ENCODE assay signal across 24 cellular contexts in the genomic region with DNA sequence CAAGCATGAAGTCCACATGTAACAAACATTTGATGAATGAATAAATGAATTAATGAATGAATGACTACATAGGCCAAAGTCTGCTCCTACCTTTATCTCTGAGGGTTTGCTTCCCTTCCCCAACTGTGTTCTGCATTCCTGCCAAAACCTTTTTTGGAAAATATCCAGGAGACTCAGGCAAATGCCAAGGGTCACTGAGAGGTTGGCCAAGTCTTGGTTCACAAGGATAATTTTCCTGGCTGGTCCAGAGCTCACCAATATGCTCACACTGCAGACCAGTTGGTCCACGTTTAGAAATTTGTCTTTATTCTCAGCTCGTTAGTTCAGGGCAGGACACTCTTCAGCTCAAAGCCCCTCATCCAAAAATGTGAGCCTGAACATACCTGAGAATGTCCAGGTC. TPM values are rescaled to one million over a fixed set of nuclear protein-coding genes. Genes with fewer than 3 reads are reported as not detected.
DNase-seq lines count a peak whose midpoint lies in the region; ATAC-seq, FAIRE-seq and TF ChIP-seq lines count a peak whose summit lies in the region.
"Had no signal": no experiment of that assay in that cellular context is flagged by ENCODE, and none has a peak within 500 bp of the region (broad histone marks: within the 10 kb centered on the region; RNA-seq: fewer than 3 reads in every experiment).

No MANE protein-coding gene starts in this region.

- H3K9me3 ChIP-seq in right lobe of liver = no peaks in the 10 kb centered on the region
- H3K9me3 ChIP-seq in HepG2 (ENCODE audit: low read length) = no peaks in the 10 kb centered on the region
- no peaks in the 10 kb centered on the region for H3K9me3 ChIP-seq in gastrocnemius medialis
- H3K9me3 ChIP-seq: BE2C had no signal

- H3K9ac ChIP-seq in HepG2 (ENCODE audit: insufficient read depth, low read depth, low read length) = no peak overlapping the region
- H3K9ac ChIP-seq: BLaER1 treated with 17β-estradiol and CSF1 and Interleukin-3, amounts not matched to agents 10 nM and 100 nM; GM23248 had no signal

- TF ChIP-seq POLR2A in right lobe of liver (IDR thresholded peaks at IDR 0.05) (no peak), HepG2 (IDR thresholded peaks at IDR 0.05; ENCODE audit: insufficient read depth in 1 of 2, low read depth in 2 of 2, low read length in 2 of 2) (no peak), gastrocnemius medialis (IDR thresholded peaks at IDR 0.05) (no peak)

- POLR2A ChIA-PET in HepG2 (lab: Yijun Ruan, JAX) = no interaction called here

- H3K79me2 ChIP-seq in HepG2 (ENCODE audit: insufficient read depth, low read length) = no peaks in the 10 kb centered on the region

- 32% methylated on average over 2 of the region's 2 CpGs for WGBS in right lobe of liver (ENCODE audit: insufficient coverage, low coverage, low lambda C conversion rate, missing lambda C conversion rate)
- WGBS in HepG2 (ENCODE audit: low lambda C conversion rate) = 0% methylated on average over 2 of the region's 2 CpGs

- BruUV-seq in HepG2 (replicated peaks; lab: Mats Ljungman, UMichigan) = no TSS peak

- no peaks in the 10 kb centered on the region for H3K36me3 ChIP-seq in right lobe of liver
- no peaks in the 10 kb centered on the region for H3K36me3 ChIP-seq in HepG2 (replicated peaks in 1 of 2; ENCODE audit: control insufficient read depth in 1 of 2, insufficient read depth in 2 of 2, low read length in 2 of 2)
- H3K36me3 ChIP-seq in gastrocnemius medialis = no peaks in the 10 kb centered on the region
- H3K36me3 ChIP-seq: BE2C; BLaER1 treated with 17β-estradiol and CSF1 and Interleukin-3, amounts not matched to agents 10 nM and 100 nM had no signal

- H2AFZ ChIP-seq in HepG2 (ENCODE audit: low read length) = no peak overlapping the region
- H2AFZ ChIP-seq: GM23248 had no signal

- TF ChIP-seq CTCF in right lobe of liver (IDR thresholded peaks at IDR 0.05) = no peak
- TF ChIP-seq CTCF in HepG2 (CRISPR knock-in tag; IDR thresholded peaks at IDR 0.05) = no peak
- no peak for TF ChIP-seq CTCF in fibroblast of the aortic adventitia (IDR thresholded peaks at IDR 0.05; ENCODE audit: insufficient read depth, low read length)
- TF ChIP-seq CTCF in gastrocnemius medialis (IDR thresholded peaks at IDR 0.05 in 4 of 5, conservative IDR thresholded peaks at IDR 0.05 in 1 of 5) = no peak

- TF ChIP-seq EP300 in HepG2 (IDR thresholded peaks at IDR 0.05; ENCODE audit: low read depth in 2 of 2, low read length in 2 of 2) = no peak
- no peak for TF ChIP-seq EP300 in HepG2 (CRISPR knock-in tag; IDR thresholded peaks at IDR 0.05; ENCODE audit: borderline replicate concordance)

- H3K4me3 ChIP-seq in right lobe of liver (no peak overlapping the region), HepG2 (replicated peaks in 1 of 3; ENCODE audit: insufficient read depth in 1 of 3, low read depth in 2 of 3, low read length in 3 of 3) (no peak overlapping the region), fibroblast of the aortic adventitia (ENCODE audit: low read depth, low read length) (no peak overlapping the region), gastrocnemius medialis (no peak overlapping the region)
- H3K4me3 ChIP-seq: BLaER1 treated with 17β-estradiol and CSF1 and Interleukin-3, amounts not matched to agents 10 nM and 100 nM; GM12878; GM23248 had no signal

- DNase-seq in right lobe of liver = no peak
- DNase-seq in HepG2 (ENCODE audit: low spot score) = no peak
- peak; percentile 25 for DNase-seq in fibroblast of the aortic adventitia (ENCODE audit: low read depth)
- DNase-seq in gastrocnemius medialis = peak in 1 of 2 donors; percentile 43
- no peak for DNase-seq in T-helper 2 cell
- DNase-seq in 8988T = no peak
- DNase-seq: BE2C; CD4-positive, alpha-beta T cell; CD8-positive, alpha-beta memory T cell; DMS 273 treated with DMSO at 0.1 percent for 48 hours; DMS79; EL; GDM1; GM23248; H7; HCEC 1CT had no signal

- H3K4me1 ChIP-seq in right lobe of liver = no peaks in the 10 kb centered on the region
- no peaks in the 10 kb centered on the region for H3K4me1 ChIP-seq in HepG2 (ENCODE audit: insufficient read depth, low read length)
- H3K4me1 ChIP-seq in gastrocnemius medialis = peaks cover 43 to 57% of the 10 kb centered on the region in 2 donors
- H3K4me1 ChIP-seq: BE2C; BLaER1 treated with 17β-estradiol and CSF1 and Interleukin-3, amounts not matched to agents 10 nM and 100 nM had no signal

- in situ Hi-C loops in HepG2 (cut with HindIII; ENCODE audit: extremely low pct_ligation_motif_present, low pct_unique_long_range_greater_than_20kb) = no loop called here
- in situ Hi-C loops in gastrocnemius medialis (cut with MboI; ENCODE audit: low sequenced_read_pairs in 4 of 4) = no loop called here

- H3K27me3 ChIP-seq in right lobe of liver (no peaks in the 10 kb centered on the region), HepG2 (ENCODE audit: control insufficient read depth in 1 of 2, insufficient read depth in 2 of 2, low read length in 2 of 2) (no peaks in the 10 kb centered on the region), gastrocnemius medialis (no peaks in the 10 kb centered on the region)
- H3K27me3 ChIP-seq: BLaER1 treated with 17β-estradiol and CSF1 and Interleukin-3, amounts not matched to agents 10 nM and 100 nM had no signal

- intact Hi-C loops in right lobe of liver (cut with DNase I) (no loop called here), HepG2 (cut with micrococcal nuclease; ENCODE audit: unreplicated experiment) (no loop called here), gastrocnemius medialis (cut with DNase I; ENCODE audit: low total_unique reads) (no loop called here)

- CTCF ChIA-PET in HepG2 (lab: Yijun Ruan, JAX; ENCODE audit: low intra/inter-chr PET ratio, low total read pairs) = no interaction called here

- no peak for FAIRE-seq in HepG2 (lab: Jason Lieb, UNC)
- FAIRE-seq: A204.1, D721Med, GM12878, GM19239, H1 had no signal

- no peak for TF ChIP-seq RAD21 in HepG2 (CRISPR knock-in tag; IDR thresholded peaks at IDR 0.05)

- H3K27ac ChIP-seq in right lobe of liver (no peak overlapping the region), HepG2 (ENCODE audit: extremely low read length, insufficient read depth, low read length) (no peak overlapping the region), gastrocnemius medialis (peak overlapping the region; percentile 68 to 97 (median 78))
- H3K27ac ChIP-seq: BLaER1 treated with 17β-estradiol and CSF1 and Interleukin-3, amounts not matched to agents 10 nM and 100 nM; GM23248 had no signal

- no peaks in the 10 kb centered on the region for H4K20me1 ChIP-seq in HepG2 (ENCODE audit: insufficient read depth, low read length)
- H4K20me1 ChIP-seq: BLaER1 treated with 17β-estradiol and CSF1 and Interleukin-3, amounts not matched to agents 10 nM and 100 nM had no signal

- peak in 3 of 4 donors; percentile 29 to 60 (median 51) for ATAC-seq in right lobe of liver
- no peak for ATAC-seq in HepG2
- peak in 1 of 2 donors; percentile 72 for ATAC-seq in gastrocnemius medialis
- ATAC-seq: GM12878 had no signal

- no peak overlapping the region for H3K4me2 ChIP-seq in HepG2 (ENCODE audit: low read depth, low read length)
- H3K4me2 ChIP-seq: BLaER1 treated with 17β-estradiol and CSF1 and Interleukin-3, amounts not matched to agents 10 nM and 100 nM had no signal

RNA-seq across cellular contexts. Expression of a gene that starts 10.2 kb away (rescaled TPM):
- total RNA-seq in right lobe of liver (under 1 TPM in 4 of 6 experiments, not detected in 2; 0.09 to 0.40 (median 0.21) TPM), HepG2 (2016; rRNA removed; fragmentation: Illumina TruSeq; extraction: Trizol) (not detected in 2 replicates), fibroblast of the aortic adventitia (ENCODE audit: low replicate concordance) (1.1 TPM in 1 of 2 replicates, not detected in the other), gastrocnemius medialis (10 to 100 TPM; 25.2 to 89.1 (median 57.8) TPM)
- 0.09 TPM in 1 of 2 replicates, not detected in the other for total RNA-seq in HepG2 (2016; cell fraction: cytosol; rRNA removed; fragmentation: Illumina TruSeq; extraction: Trizol; ENCODE audit: low read depth)
- not detected in 2 replicates for total RNA-seq in HepG2 (2016; cell fraction: insoluble cytoplasmic fraction; rRNA removed; fragmentation: Illumina TruSeq; extraction: Trizol)
- total RNA-seq in HepG2 (2016; cell fraction: membrane; rRNA removed; fragmentation: Illumina TruSeq; extraction: Trizol) = not detected in 2 replicates
- not detected in 2 replicates for total RNA-seq in HepG2 (2016; cell fraction: nucleus; rRNA removed; fragmentation: Illumina TruSeq; extraction: Trizol)
- polyA plus RNA-seq in HepG2 (2011; rRNA removed) = 0.03 and 0.16 TPM in 2 replicates
- not detected in 2 replicates for polyA plus RNA-seq in HepG2 (2011; cell fraction: cytosol; rRNA removed)
- not detected in 2 replicates for polyA plus RNA-seq in HepG2 (2011; cell fraction: nucleus; rRNA removed)
- polyA plus RNA-seq in HepG2 (2012) = not detected in 2 replicates
- not detected in 2 replicates for polyA plus RNA-seq in HepG2 (2016; cell fraction: cytosol; fragmentation: Illumina TruSeq; extraction: Trizol; ENCODE audit: low read depth)
- polyA plus RNA-seq in HepG2 (2016; cell fraction: insoluble cytoplasmic fraction; fragmentation: Illumina TruSeq; extraction: Trizol; ENCODE audit: low read depth) = not detected in 2 replicates
- polyA plus RNA-seq in HepG2 (2016; cell fraction: membrane; fragmentation: Illumina TruSeq; extraction: Trizol; ENCODE audit: low read depth) = not detected in 2 replicates
- not detected in 2 replicates for polyA plus RNA-seq in HepG2 (2016; cell fraction: nucleus; fragmentation: Illumina TruSeq; extraction: Trizol; ENCODE audit: insufficient read depth, low read depth)
- polyA minus RNA-seq in HepG2 (2011; rRNA and poly(A)+ RNA removed; ENCODE audit: low replicate concordance) = not detected in 2 replicates
- not detected in 2 replicates for polyA minus RNA-seq in HepG2 (2011; cell fraction: cytosol; rRNA and poly(A)+ RNA removed)
- polyA minus RNA-seq in HepG2 (2011; cell fraction: nucleus; rRNA and poly(A)+ RNA removed) = not detected in 2 replicates
- total RNA-seq: CD4-positive, alpha-beta T cell; CD8-positive, alpha-beta memory T cell; GM12878; GM23248; H7 had no signal
- polyA plus RNA-seq: AG04450; CD14-positive monocyte; CD8-positive, alpha-beta memory T cell; GM12878 had no signal

Comparison
In these comparisons a context has a peak if more than half of its experiments do, and no peak if none do; other contexts are left out.
1. H3K27ac ChIP-seq: peak in gastrocnemius medialis (4 of 4); none in right lobe of liver (0 of 3) and HepG2 (single experiment).
2. RNA of a gene that starts 10.2 kb away (total RNA-seq): 25.2 to 89.1 TPM in gastrocnemius medialis; 1.1 TPM in fibroblast of the aortic adventitia, 0.09 to 0.40 TPM in right lobe of liver and 0.09 TPM in HepG2; every median in the first group is over 10 times any median in the second.